ENCODE assay signal across 11 cellular contexts in the genomic region with DNA sequence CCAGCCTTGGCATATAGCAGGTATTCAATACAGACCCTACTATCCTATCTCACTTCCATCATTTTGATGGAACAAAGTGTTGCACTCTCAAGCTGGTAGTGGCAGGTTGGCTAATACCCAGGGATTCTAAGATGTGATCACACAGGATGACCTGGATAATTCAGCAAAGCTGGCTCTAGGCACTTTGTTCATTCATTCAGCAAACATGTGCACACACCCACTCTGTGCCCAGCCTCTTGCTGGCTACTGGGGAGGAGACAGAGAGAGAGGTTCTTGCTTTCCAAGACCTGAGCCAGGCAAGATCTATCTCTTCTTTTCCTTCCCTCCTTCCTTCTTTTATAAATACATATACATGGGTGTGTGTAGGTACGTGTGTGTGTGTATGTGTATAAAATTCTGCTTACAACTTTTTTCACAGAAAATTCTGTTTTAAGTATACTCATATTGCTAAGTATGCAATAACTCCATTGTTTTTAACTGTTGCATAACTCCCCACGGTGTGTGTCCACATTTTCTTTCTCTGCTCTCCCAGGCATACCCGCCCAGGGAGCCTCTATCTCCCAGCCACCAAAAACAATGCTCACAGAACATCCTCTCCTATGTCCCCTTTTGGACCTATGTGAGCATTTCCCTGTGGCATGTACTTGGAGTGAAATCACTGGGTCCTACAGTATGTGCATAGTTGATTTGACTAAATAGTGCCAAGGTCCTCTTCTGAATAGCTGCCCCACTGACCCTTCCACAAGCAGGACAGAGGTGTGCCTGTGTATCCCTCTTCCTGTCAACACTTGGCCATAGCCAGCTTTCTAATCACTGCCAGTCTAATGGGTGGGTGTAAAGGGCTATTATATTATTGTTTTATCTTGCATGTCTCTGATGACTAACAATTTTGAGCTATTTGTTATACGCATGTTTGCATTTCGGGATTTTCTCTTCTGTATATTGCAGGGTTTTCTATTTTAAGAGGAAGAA.
"Had no signal": no experiment of that assay in that cellular context is flagged by ENCODE, and none has a peak within 500 bp of the region (broad histone marks: within the 10 kb centered on the region; RNA-seq: fewer than 3 reads in every experiment).

No MANE protein-coding gene starts in this region.

- ATAC-seq: stimulated activated naive CD8-positive, alpha-beta T cell treated with anti-CD3 and anti-CD28 coated beads, Interleukin-15, Interleukin-2, amounts not matched to agents 100 U/mL and 50 U/mL, for 24 hours; upper lobe of right lung had no signal

- H3K4me3 ChIP-seq: cardiac muscle cell, colonic mucosa, suprapubic skin, upper lobe of right lung had no signal

- H3K36me3 ChIP-seq: cardiac muscle cell, colonic mucosa had no signal

- H3K9me3 ChIP-seq: colonic mucosa, suprapubic skin, upper lobe of right lung had no signal

- H3K4me1 ChIP-seq: colonic mucosa had no signal

- DNase-seq: activated CD4-positive, alpha-beta T cell treated with anti-CD3 and anti-CD28 coated beads, Interleukin-2, amount 50 U/mL, for 48 hours; activated CD4-positive, CD25-positive, alpha-beta regulatory T cell treated with anti-CD3 and anti-CD28 coated beads, Interleukin-2, amount 50 U/mL, for 72 hours; activated naive CD4-positive, alpha-beta T cell; aorta; colonic mucosa; effector CD8-positive, alpha-beta T cell; stimulated activated CD4-positive, alpha-beta T cell treated with anti-CD3 and anti-CD28 coated beads, Interleukin-2, amount 100 ng/mL, for 48 hours; stimulated activated naive CD8-positive, alpha-beta T cell treated with anti-CD3 and anti-CD28 coated beads, Interleukin-15, Interleukin-2, amounts not matched to agents 100 U/mL and 50 U/mL, for 24 hours; upper lobe of right lung had no signal
